1 cellular context compared by ENCODE assay signal in the genomic region with DNA sequence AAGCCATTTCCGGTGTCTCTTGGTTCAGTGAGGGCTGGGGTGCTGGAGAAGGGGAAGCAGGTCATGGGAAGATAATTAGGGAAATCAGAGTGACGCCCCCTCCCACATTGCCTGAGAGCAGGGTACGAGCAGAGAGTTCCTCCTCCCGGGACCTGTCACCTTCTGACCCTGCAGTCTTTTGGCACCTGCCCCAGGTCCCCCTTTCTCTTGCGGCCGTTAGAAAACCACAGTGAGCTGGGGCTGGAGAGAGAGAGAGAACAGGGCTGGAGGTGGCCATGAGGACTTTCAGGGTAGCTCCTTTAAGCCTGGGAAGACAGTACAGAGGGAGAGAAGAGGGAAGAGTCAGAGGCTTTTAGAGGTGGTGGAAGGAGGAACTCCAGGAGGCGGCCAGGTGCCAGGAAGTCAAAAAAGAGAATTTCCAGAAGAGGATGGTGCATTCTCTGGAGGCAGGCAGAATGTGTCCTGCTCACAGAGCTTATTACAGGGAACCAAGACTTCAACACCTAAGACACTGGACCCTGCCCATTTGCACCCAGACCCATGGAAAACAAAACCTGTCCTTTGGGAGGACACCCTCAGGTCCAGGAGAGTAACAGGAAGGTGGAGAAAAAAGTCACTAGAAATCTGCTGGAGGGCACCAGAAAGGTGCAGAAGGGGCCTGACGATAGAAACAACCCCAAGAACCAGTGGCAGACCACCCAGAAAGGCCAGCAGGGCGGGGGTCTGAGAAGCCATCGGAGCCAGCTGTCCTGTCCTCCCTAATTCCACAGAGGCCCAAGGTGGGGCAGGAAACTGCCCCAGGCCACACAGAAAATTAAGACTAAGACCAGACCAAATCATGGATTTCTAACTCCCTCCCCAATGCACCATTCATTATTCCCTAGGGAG.
TF ChIP-seq lines count a peak whose summit lies in the region.

No MANE protein-coding gene starts in this region.

TF ChIP-seq in GM12878, 131 proteins besides CTCF, POLR2A, EP300 and RAD21:
- TF ChIP-seq RUNX3 (IDR thresholded peaks at IDR 0.05; ENCODE audit: low read length) = peak; percentile 66
- no peak for TF ChIP-seq KAT2A (conservative IDR thresholded peaks at IDR 0.05; ENCODE audit: control insufficient read depth, low read depth, low read length)
